1 cellular context compared by ENCODE assay signal in the genomic region with DNA sequence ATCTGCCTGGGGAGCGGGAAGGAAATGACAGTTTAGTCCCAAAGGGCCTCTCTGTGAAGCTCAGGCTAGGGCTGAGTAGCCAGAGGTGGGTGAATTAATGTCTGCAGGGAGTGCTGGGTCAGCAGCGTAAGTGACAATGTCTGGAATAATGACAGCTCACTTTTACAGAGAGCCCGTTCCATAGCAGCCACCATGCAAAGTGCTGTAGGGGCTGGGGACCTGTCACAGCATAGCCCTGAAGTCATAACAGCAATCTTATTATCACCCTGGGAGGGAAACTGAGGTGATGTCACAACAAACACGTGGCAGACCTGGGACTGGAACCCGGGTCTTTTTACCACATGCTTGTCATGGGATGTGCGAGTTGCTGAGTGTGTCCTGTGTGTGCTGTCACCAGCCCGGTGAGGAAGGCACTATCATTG.
TF ChIP-seq lines count a peak whose summit lies in the region.

No MANE protein-coding gene starts in this region.

TF ChIP-seq in HEK293, 187 proteins besides CTCF, POLR2A, EP300 and RAD21:
- TF ChIP-seq, protein P1, sequence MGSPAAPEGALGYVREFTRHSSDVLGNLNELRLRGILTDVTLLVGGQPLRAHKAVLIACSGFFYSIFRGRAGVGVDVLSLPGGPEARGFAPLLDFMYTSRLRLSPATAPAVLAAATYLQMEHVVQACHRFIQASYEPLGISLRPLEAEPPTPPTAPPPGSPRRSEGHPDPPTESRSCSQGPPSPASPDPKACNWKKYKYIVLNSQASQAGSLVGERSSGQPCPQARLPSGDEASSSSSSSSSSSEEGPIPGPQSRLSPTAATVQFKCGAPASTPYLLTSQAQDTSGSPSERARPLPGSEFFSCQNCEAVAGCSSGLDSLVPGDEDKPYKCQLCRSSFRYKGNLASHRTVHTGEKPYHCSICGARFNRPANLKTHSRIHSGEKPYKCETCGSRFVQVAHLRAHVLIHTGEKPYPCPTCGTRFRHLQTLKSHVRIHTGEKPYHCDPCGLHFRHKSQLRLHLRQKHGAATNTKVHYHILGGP (tag by site-specific recombination; IDR thresholded peaks at IDR 0.05), result no peak
- TF ChIP-seq ZNF24 (tag by site-specific recombination; IDR thresholded peaks at IDR 0.05) (no peak), ZNF600 (tag by site-specific recombination; IDR thresholded peaks at IDR 0.05) (peak; percentile 73), ZIC2 (tag by site-specific recombination; IDR thresholded peaks at IDR 0.05) (0 out of 2 replicates have a peak, but pooled peaks have one; percentile 27), ZNF530 (tag by site-specific recombination; IDR thresholded peaks at IDR 0.05; ENCODE audit: low read depth) (no peak), ZNF629 (tag by site-specific recombination; IDR thresholded peaks at IDR 0.05) (peak; percentile 22; the same call in 1 of the 2 replicates), ZNF350 (tag by site-specific recombination; IDR thresholded peaks at IDR 0.05) (no peak), GLIS1 (tag by site-specific recombination; IDR thresholded peaks at IDR 0.05) (peak; percentile 34; the same call in 1 of the 2 replicates), ZNF785 (tag by site-specific recombination; IDR thresholded peaks at IDR 0.05) (no peak), REPIN1 (tag by site-specific recombination; IDR thresholded peaks at IDR 0.05; ENCODE audit: low read depth) (no peak)
- TF ChIP-seq, protein P2, sequence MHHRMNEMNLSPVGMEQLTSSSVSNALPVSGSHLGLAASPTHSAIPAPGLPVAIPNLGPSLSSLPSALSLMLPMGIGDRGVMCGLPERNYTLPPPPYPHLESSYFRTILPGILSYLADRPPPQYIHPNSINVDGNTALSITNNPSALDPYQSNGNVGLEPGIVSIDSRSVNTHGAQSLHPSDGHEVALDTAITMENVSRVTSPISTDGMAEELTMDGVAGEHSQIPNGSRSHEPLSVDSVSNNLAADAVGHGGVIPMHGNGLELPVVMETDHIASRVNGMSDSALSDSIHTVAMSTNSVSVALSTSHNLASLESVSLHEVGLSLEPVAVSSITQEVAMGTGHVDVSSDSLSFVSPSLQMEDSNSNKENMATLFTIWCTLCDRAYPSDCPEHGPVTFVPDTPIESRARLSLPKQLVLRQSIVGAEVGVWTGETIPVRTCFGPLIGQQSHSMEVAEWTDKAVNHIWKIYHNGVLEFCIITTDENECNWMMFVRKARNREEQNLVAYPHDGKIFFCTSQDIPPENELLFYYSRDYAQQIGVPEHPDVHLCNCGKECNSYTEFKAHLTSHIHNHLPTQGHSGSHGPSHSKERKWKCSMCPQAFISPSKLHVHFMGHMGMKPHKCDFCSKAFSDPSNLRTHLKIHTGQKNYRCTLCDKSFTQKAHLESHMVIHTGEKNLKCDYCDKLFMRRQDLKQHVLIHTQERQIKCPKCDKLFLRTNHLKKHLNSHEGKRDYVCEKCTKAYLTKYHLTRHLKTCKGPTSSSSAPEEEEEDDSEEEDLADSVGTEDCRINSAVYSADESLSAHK (tag by site-specific recombination; IDR thresholded peaks at IDR 0.05), result no peak
- TF ChIP-seq, protein P3, sequence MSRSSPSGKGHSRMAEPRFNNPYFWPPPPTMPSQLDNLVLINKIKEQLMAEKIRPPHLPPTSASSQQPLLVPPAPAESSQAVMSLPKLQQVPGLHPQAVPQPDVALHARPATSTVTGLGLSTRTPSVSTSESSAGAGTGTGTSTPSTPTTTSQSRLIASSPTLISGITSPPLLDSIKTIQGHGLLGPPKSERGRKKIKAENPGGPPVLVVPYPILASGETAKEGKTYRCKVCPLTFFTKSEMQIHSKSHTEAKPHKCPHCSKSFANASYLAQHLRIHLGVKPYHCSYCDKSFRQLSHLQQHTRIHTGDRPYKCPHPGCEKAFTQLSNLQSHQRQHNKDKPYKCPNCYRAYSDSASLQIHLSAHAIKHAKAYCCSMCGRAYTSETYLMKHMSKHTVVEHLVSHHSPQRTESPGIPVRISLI (tag by site-specific recombination; IDR thresholded peaks at IDR 0.05), result no peak
- TF ChIP-seq, protein P4, sequence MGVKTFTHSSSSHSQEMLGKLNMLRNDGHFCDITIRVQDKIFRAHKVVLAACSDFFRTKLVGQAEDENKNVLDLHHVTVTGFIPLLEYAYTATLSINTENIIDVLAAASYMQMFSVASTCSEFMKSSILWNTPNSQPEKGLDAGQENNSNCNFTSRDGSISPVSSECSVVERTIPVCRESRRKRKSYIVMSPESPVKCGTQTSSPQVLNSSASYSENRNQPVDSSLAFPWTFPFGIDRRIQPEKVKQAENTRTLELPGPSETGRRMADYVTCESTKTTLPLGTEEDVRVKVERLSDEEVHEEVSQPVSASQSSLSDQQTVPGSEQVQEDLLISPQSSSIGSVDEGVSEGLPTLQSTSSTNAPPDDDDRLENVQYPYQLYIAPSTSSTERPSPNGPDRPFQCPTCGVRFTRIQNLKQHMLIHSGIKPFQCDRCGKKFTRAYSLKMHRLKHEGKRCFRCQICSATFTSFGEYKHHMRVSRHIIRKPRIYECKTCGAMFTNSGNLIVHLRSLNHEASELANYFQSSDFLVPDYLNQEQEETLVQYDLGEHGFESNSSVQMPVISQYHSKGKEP (tag by site-specific recombination; IDR thresholded peaks at IDR 0.05), result no peak
TF ChIP-seq in HEK293: peak in this region for 4.
